In the genomic region with DNA sequence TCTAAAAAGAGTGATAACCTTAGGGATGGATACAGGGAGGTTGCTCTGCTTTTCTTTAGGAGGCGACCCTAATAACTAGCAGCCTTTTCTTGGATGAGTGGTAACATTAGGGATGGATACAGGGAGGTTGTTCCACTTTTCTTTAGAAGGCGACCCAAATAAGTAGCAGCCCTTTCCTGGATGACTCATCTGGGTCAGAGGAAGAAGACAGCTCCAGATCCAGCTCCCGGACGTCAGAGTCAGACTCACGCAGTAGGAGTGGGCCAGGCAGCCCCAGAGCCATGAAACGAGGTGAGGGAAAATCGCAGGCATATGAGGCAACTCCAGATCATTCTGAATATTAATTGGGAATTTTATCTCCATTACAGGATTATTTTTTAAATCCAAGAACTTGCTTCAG, we compare ENCODE assay signal across 8 cellular contexts. TPM values are rescaled to one million over a fixed set of nuclear protein-coding genes. Genes with fewer than 3 reads are reported as not detected.
A peak's percentile ranks its signal among the peaks of the same experiment; 100 is the strongest.
DNase-seq lines count a peak whose midpoint lies in the region; ATAC-seq and TF ChIP-seq lines count a peak whose summit lies in the region.

No MANE protein-coding gene starts in this region.

- H3K4me1 Mint-ChIP-seq in stimulated activated naive CD8-positive, alpha-beta T cell treated with anti-CD3 and anti-CD28 coated beads, Interleukin-15, amount 100 ng/mL, for 72 hours = no peaks in the 10 kb centered on the region

- TF ChIP-seq CTCF in AG10803 (conservative IDR thresholded peaks at IDR 0.05; ENCODE audit: low read length) (no peak), fibroblast of pulmonary artery (IDR thresholded peaks at IDR 0.05; ENCODE audit: low read length, missing control alignments) (no peak)

- H3K4me3 ChIP-seq in AG10803 (ENCODE audit: low read length) = no peak overlapping the region
- no peak overlapping the region for H3K4me3 ChIP-seq in fibroblast of pulmonary artery (replicated peaks; ENCODE audit: low read depth, low read length)

- intact Hi-C loops in posterior cingulate gyrus (cut with DNase I) = no loop called here

- H3K27ac Mint-ChIP-seq in stimulated activated naive CD8-positive, alpha-beta T cell treated with anti-CD3 and anti-CD28 coated beads, Interleukin-15, amount 100 ng/mL, for 72 hours = no peak overlapping the region

- H3K27me3 Mint-ChIP-seq in stimulated activated naive CD8-positive, alpha-beta T cell treated with anti-CD3 and anti-CD28 coated beads, Interleukin-15, amount 100 ng/mL, for 72 hours = peaks cover 16% of the 10 kb centered on the region

- H3K9me3 Mint-ChIP-seq in stimulated activated naive CD8-positive, alpha-beta T cell treated with anti-CD3 and anti-CD28 coated beads, Interleukin-15, amount 100 ng/mL, for 72 hours = no peaks in the 10 kb centered on the region

- ATAC-seq in stimulated activated naive CD8-positive, alpha-beta T cell treated with anti-CD3 and anti-CD28 coated beads, Interleukin-15, amount 100 ng/mL, for 72 hours = no peak
- no peak for ATAC-seq in GM21576 (IDR thresholded peaks at IDR 0.05; ENCODE audit: unreplicated experiment)

- DNase-seq in AG10803 (ENCODE audit: low read depth) = peak; percentile 68
- DNase-seq in NCI-H460 (ENCODE audit: extremely low read depth, low read depth) = peak; percentile 55
- DNase-seq in fibroblast of pulmonary artery (ENCODE audit: low read depth) = peak; percentile 86
- DNase-seq in posterior cingulate gyrus = peak in 6 of 10 donors; percentile 18 to 87 (median 70)
- no peak for DNase-seq in stimulated activated naive CD8-positive, alpha-beta T cell treated with anti-CD3 and anti-CD28 coated beads, Interleukin-15, amount 100 ng/mL, for 72 hours
- no peak for DNase-seq in NCI-H1417 treated with DMSO at 0.1 percent for 48 hours (lab: John Stamatoyannopoulos, UW)
- DNase-seq in midbrain (lab: John Stamatoyannopoulos, UW) = no peak

- no peak overlapping the region for H3K4me3 Mint-ChIP-seq in stimulated activated naive CD8-positive, alpha-beta T cell treated with anti-CD3 and anti-CD28 coated beads, Interleukin-15, amount 100 ng/mL, for 72 hours

RNA-seq across cellular contexts. Expression of a gene that starts 31.0 kb away (rescaled TPM):
- total RNA-seq in NCI-H460 (2014; rRNA removed; shearing (Covaris generic)) = 1.3 and 2.0 TPM in 2 replicates
- polyA plus RNA-seq in NCI-H460 (2014; cell fraction: nucleus; rRNA removed) = not detected in 2 replicates

Comparison
In these comparisons a context has a peak if more than half of its experiments do, and no peak if none do; other contexts are left out.
1. DNase-seq: peak in AG10803 (single experiment), NCI-H460 (single experiment), fibroblast of pulmonary artery (single experiment) and posterior cingulate gyrus (6 of 10); none in stimulated activated naive CD8-positive, alpha-beta T cell treated with anti-CD3 and anti-CD28 coated beads, Interleukin-15, amount 100 ng/mL, for 72 hours (0 of 2), NCI-H1417 treated with DMSO at 0.1 percent for 48 hours (single experiment) and midbrain (single experiment).